8 cellular contexts compared by ENCODE assay signal in genomic region chr17:73369817-73370490, GRCh38. TPM values are rescaled to one million over a fixed set of nuclear protein-coding genes. Genes with fewer than 3 reads are reported as not detected.
A peak's percentile ranks its signal among the peaks of the same experiment; 100 is the strongest.
DNase-seq lines count a peak whose midpoint lies in the region; ATAC-seq and TF ChIP-seq lines count a peak whose summit lies in the region.
"Not testable (repeated sequence)": the region's sequence is repeated elsewhere in the genome, so short reads cannot be mapped to it uniquely, and the experiment has no call there.

No MANE protein-coding gene starts in this region.

- H3K79me2 ChIP-seq in PC-3 (ENCODE audit: low read length) = not testable (repeated sequence)

- H3K4me2 ChIP-seq in PC-3 (ENCODE audit: low read length) = not testable (repeated sequence)

- not testable (repeated sequence) for H3K9me3 ChIP-seq in PC-3 (ENCODE audit: low read length)

- peak; percentile 88 for ATAC-seq in PC-3

- peaks cover 10% of the 10 kb centered on the region for H3K4me1 ChIP-seq in PC-3 (ENCODE audit: insufficient read depth, low read length)

- POLR2A ChIA-PET in PC-3 (lab: Charles Lee; ENCODE audit: unreplicated experiment) = interaction anchor here (0.6 kb wide), 1 partner anchor 59 kb away, joined by 4 read pairs; no protein-coding TSS in a partner anchor

- DNase-seq in AG20443 (ENCODE audit: low spot score) (peak; percentile 90), GM19240 (ENCODE audit: insufficient read length, low spot score) (peak; percentile 81), LoVo (ENCODE audit: low spot score) (peak; percentile 74), PC-3 (peak; percentile 93), lower leg skin (ENCODE audit: low spot score in 2 of 2) (peak; percentile 88 to 98)
- peak; percentile 40 for DNase-seq in activated CD8-positive, alpha-beta memory T cell treated with anti-CD3 and anti-CD28 coated beads, Interleukin-2, amount 50 U/mL, for 1 hour (ENCODE audit: extremely low read depth)
- peak; percentile 69 for DNase-seq in effector CD8-positive, alpha-beta T cell (lab: John Stamatoyannopoulos, UW)
- DNase-seq in stimulated activated CD4-positive, alpha-beta T cell treated with anti-CD3 and anti-CD28 coated beads, Interleukin-4, amount 100 ng/mL, for 24 hours = peak; percentile 82

- intact Hi-C loops in PC-3 (cut with micrococcal nuclease) = loop anchor here (1.0 to 5.0 kb wide), 4 partner anchors 58 to 643 kb away; partner anchors contain the start of gene CDC42EP4
- intact Hi-C loops in lower leg skin (cut with DNase I; ENCODE audit: low total_unique reads) = loop anchor here (1.0 to 10.0 kb wide), 2 partner anchors 115 to 635 kb away; no protein-coding TSS in a partner anchor

- peak; percentile 93 for TF ChIP-seq CTCF in PC-3 (conservative IDR thresholded peaks at IDR 0.05; ENCODE audit: low read depth, low read length)
- TF ChIP-seq CTCF in lower leg skin (IDR thresholded peaks at IDR 0.05) = peak in 2 of 3 donors; percentile 25 to 86

- 39 to 44% methylated on average over 14 of the region's 14 CpGs for WGBS in lower leg skin, 2 donors

- H4K20me1 ChIP-seq in PC-3 (ENCODE audit: low read length) = not testable (repeated sequence)

- not testable (repeated sequence) for H2AFZ ChIP-seq in PC-3 (ENCODE audit: low read length)

- not testable (repeated sequence) for H3K27ac ChIP-seq in PC-3 (ENCODE audit: low read length)

- CTCF ChIA-PET in PC-3 (lab: Charles Lee) = interaction anchor here (0.5 to 1.1 kb wide), 22 partner anchors 10 to 935 kb away, joined by 3 to 46 read pairs (median 4); partner anchors contain the start of gene CDC42EP4

- not testable (repeated sequence) for H3K9me2 ChIP-seq in PC-3 (replicated peaks; ENCODE audit: low read length)

- not testable (repeated sequence) for H3K36me3 ChIP-seq in PC-3 (ENCODE audit: low read depth, low read length)

- not testable (repeated sequence) for H3K9ac ChIP-seq in PC-3 (ENCODE audit: low read length)

- H3K27me3 ChIP-seq in PC-3 (ENCODE audit: low read length) = not testable (repeated sequence)

- not testable (repeated sequence) for TF ChIP-seq POLR2A in lower leg skin (IDR thresholded peaks at IDR 0.05)

- not testable (repeated sequence) for BruUV-seq in PC-3 (replicated peaks; lab: Mats Ljungman, UMichigan)

- H3K4me3 ChIP-seq in PC-3 (ENCODE audit: low read length); lower leg skin (ENCODE audit: low read depth, poor library complexity, severe bottlenecking): not testable (repeated sequence)

- H3F3A ChIP-seq in PC-3 (ENCODE audit: low read length, unreplicated experiment) = not testable (repeated sequence)

RNA-seq across cellular contexts. Expression of gene CDC42EP4, which starts 58.2 kb away (rescaled TPM):
- total RNA-seq in PC-3 (2014; rRNA removed) = 83.1 and 109 TPM in 2 replicates
- total RNA-seq in lower leg skin = 10 to 100 TPM; 33.0 to 94.6 (median 69.7) TPM

Comparison
In these comparisons a context has a peak if more than half of its experiments do, and no peak if none do; other contexts are left out.
1. DNase-seq: peak in every context shown above with its lines; median percentile 93 in PC-3; 93 in lower leg skin; 90 in AG20443; 82 in stimulated activated CD4-positive, alpha-beta T cell treated with anti-CD3 and anti-CD28 coated beads, Interleukin-4, amount 100 ng/mL, for 24 hours; 81 in GM19240; 74 in LoVo; 69 in effector CD8-positive, alpha-beta T cell; 40 in activated CD8-positive, alpha-beta memory T cell treated with anti-CD3 and anti-CD28 coated beads, Interleukin-2, amount 50 U/mL, for 1 hour.